ENCODE assay signal across 26 cellular contexts in genomic region chrX:106899276-106899675, GRCh38. TPM values are rescaled to one million over a fixed set of nuclear protein-coding genes. Genes with fewer than 3 reads are reported as not detected.
"Had no signal": no experiment of that assay in that cellular context is flagged by ENCODE, and none has a peak within 500 bp of the region (broad histone marks: within the 10 kb centered on the region; RNA-seq: fewer than 3 reads in every experiment).

No MANE protein-coding gene starts in this region.

- H3K9me3 Mint-ChIP-seq: activated naive CD4-positive, alpha-beta T cell treated with anti-CD3 and anti-CD28 coated beads, Interleukin-2, amount 50 U/mL, for 72 hours; activated T-helper 1 cell treated with anti-CD3 and anti-CD28 coated beads, Interleukin-12 subunit alpha, Interleukin-12 subunit beta, Interleukin-2, Interleukin-4 antibody, amounts not matched to agents 30 ng/mL and 10 ng/mL and 1 ng/mL, durations not matched to agents 14 hours and 24 hours and 36 hours; natural killer cell; stimulated activated naive CD8-positive, alpha-beta T cell treated with anti-CD3 and anti-CD28 coated beads, Interleukin-15, amount 100 ng/mL, for 72 hours; T-cell had no signal

- H3K27ac Mint-ChIP-seq: activated CD8-positive, alpha-beta T cell treated with anti-CD3 and anti-CD28 coated beads, Interleukin-2, amount 10 ng/mL, durations not matched to agents 7 days and 5 days; activated naive CD4-positive, alpha-beta T cell treated with anti-CD3 and anti-CD28 coated beads, Interleukin-2, amount 50 U/mL, for 72 hours; activated T-helper 1 cell treated with anti-CD3 and anti-CD28 coated beads, Interleukin-12 subunit alpha, Interleukin-12 subunit beta, Interleukin-2, Interleukin-4 antibody, amounts not matched to agents 30 ng/mL and 10 ng/mL and 1 ng/mL, durations not matched to agents 14 hours and 24 hours and 36 hours; natural killer cell; T-cell had no signal

- H3K36me3 ChIP-seq: ascending aorta, breast epithelium, esophagus squamous epithelium, gastroesophageal sphincter, heart left ventricle, lower lobe of right lung, neutrophil, ovary, right atrium auricular region, suprapubic skin, tibial nerve had no signal

- H3K4me3 Mint-ChIP-seq: activated CD8-positive, alpha-beta T cell treated with anti-CD3 and anti-CD28 coated beads, Interleukin-2, amount 10 ng/mL, durations not matched to agents 7 days and 5 days; activated T-helper 1 cell treated with anti-CD3 and anti-CD28 coated beads, Interleukin-12 subunit alpha, Interleukin-12 subunit beta, Interleukin-2, Interleukin-4 antibody, amounts not matched to agents 30 ng/mL and 10 ng/mL and 1 ng/mL, durations not matched to agents 14 hours and 24 hours and 36 hours; natural killer cell; stimulated activated naive CD8-positive, alpha-beta T cell treated with anti-CD3 and anti-CD28 coated beads, Interleukin-15, amount 100 ng/mL, for 72 hours; T-cell had no signal

- H3K27me3 Mint-ChIP-seq: stimulated activated naive CD8-positive, alpha-beta T cell treated with anti-CD3 and anti-CD28 coated beads, Interleukin-15, amount 100 ng/mL, for 72 hours had no signal

- DNase-seq: activated CD4-positive, alpha-beta T cell treated with anti-CD3 and anti-CD28 coated beads for 1 hour; activated CD4-positive, alpha-beta T cell treated with anti-CD3 and anti-CD28 coated beads, Interleukin-2, amount 50 U/mL, for 1 hour; activated gamma-delta T cell treated with Interleukin-2 at 50 U/mL for 16 hours; esophagus squamous epithelium; heart left ventricle; kidney; lower lobe of right lung; natural killer cell; ovary; psoas muscle; stimulated activated CD4-positive, alpha-beta T cell treated with anti-CD3 and anti-CD28 coated beads, Interleukin-1b, Interleukin-23, amount 100 ng/mL, for 48 hours had no signal

- H3K4me1 ChIP-seq: ascending aorta, breast epithelium, lower lobe of right lung, suprapubic skin had no signal

- H3K4me1 Mint-ChIP-seq: natural killer cell; stimulated activated naive CD8-positive, alpha-beta T cell treated with anti-CD3 and anti-CD28 coated beads, Interleukin-15, amount 100 ng/mL, for 72 hours; T-cell had no signal

- H3K36me3 Mint-ChIP-seq: activated naive CD4-positive, alpha-beta T cell treated with anti-CD3 and anti-CD28 coated beads, Interleukin-2, amount 50 U/mL, for 72 hours; natural killer cell; T-cell had no signal

- H3K4me3 ChIP-seq: ascending aorta, breast epithelium, coronary artery, esophagus squamous epithelium, gastroesophageal sphincter, heart left ventricle, lower lobe of right lung, ovary, psoas muscle, right atrium auricular region, skin epidermis, suprapubic skin, tibial nerve had no signal

- H3K9me3 ChIP-seq: ascending aorta, breast epithelium, esophagus squamous epithelium, gastroesophageal sphincter, heart left ventricle, lower lobe of right lung, neutrophil, ovary, psoas muscle, right atrium auricular region, suprapubic skin, tibial nerve had no signal

- H3K27me3 ChIP-seq: ascending aorta, gastroesophageal sphincter, neutrophil, ovary, right atrium auricular region, suprapubic skin had no signal

RNA-seq across cellular contexts. Expression of gene RIPPLY1, which starts 3.9 kb away (rescaled TPM):
- total RNA-seq: activated CD8-positive, alpha-beta T cell treated with anti-CD3 and anti-CD28 coated beads, Interleukin-2, amount 10 ng/mL, durations not matched to agents 7 days and 5 days; activated naive CD4-positive, alpha-beta T cell treated with anti-CD3 and anti-CD28 coated beads, Interleukin-2, amount 50 U/mL, for 72 hours; activated T-helper 1 cell treated with anti-CD3 and anti-CD28 coated beads, Interleukin-12 subunit alpha, Interleukin-12 subunit beta, Interleukin-2, Interleukin-4 antibody, amounts not matched to agents 30 ng/mL and 10 ng/mL and 1 ng/mL, durations not matched to agents 14 hours and 24 hours and 36 hours; ascending aorta; esophagus squamous epithelium; gastroesophageal sphincter; heart left ventricle; lower lobe of right lung; natural killer cell; right atrium auricular region; suprapubic skin; T-cell; tibial nerve; urinary bladder had no signal
- polyA plus RNA-seq: ovary, urinary bladder had no signal

RNA-seq across cellular contexts. Expression of gene CLDN2, which starts 20.9 kb away (rescaled TPM):
- total RNA-seq: activated CD8-positive, alpha-beta T cell treated with anti-CD3 and anti-CD28 coated beads, Interleukin-2, amount 10 ng/mL, durations not matched to agents 7 days and 5 days; activated naive CD4-positive, alpha-beta T cell treated with anti-CD3 and anti-CD28 coated beads, Interleukin-2, amount 50 U/mL, for 72 hours; activated T-helper 1 cell treated with anti-CD3 and anti-CD28 coated beads, Interleukin-12 subunit alpha, Interleukin-12 subunit beta, Interleukin-2, Interleukin-4 antibody, amounts not matched to agents 30 ng/mL and 10 ng/mL and 1 ng/mL, durations not matched to agents 14 hours and 24 hours and 36 hours; esophagus squamous epithelium; gastroesophageal sphincter; heart left ventricle; lower lobe of right lung; natural killer cell; right atrium auricular region; urinary bladder had no signal
- polyA plus RNA-seq: heart left ventricle, urinary bladder had no signal
